17 cellular contexts compared by ENCODE assay signal in the genomic region with DNA sequence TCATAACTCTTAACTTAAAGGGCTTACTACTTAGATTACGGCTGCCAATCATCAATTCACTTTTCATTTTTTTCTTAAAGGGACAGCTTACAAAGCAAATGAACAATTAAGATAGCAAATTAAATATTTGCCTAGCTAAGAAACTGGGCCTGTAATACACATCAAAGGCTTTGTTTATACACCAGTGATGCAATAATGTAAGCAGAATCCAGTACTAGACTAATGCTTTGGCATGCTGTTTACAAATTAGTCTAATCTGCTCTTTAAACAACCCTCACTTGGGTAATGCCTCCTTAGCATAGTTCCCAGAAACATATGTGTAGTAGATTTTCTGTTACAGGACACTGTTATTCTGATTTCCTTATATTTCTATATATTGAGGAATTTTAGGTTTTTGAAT.
"Had no signal": no experiment of that assay in that cellular context is flagged by ENCODE, and none has a peak within 500 bp of the region (broad histone marks: within the 10 kb centered on the region; RNA-seq: fewer than 3 reads in every experiment).

No MANE protein-coding gene starts in this region.

- ATAC-seq: activated CD8-positive, alpha-beta T cell treated with anti-CD3 and anti-CD28 coated beads for 36 hours; left lobe of liver; psoas muscle had no signal

- H3K9me3 ChIP-seq: sigmoid colon had no signal

- H3K4me3 Mint-ChIP-seq: activated CD8-positive, alpha-beta T cell treated with anti-CD3 and anti-CD28 coated beads for 36 hours; activated naive CD8-positive, alpha-beta T cell treated with anti-CD3 and anti-CD28 coated beads, Interleukin-2, amount 10 ng/mL, durations not matched to agents 7 days and 5 days; nephron progenitor cell; type B pancreatic cell had no signal

- H3K36me3 Mint-ChIP-seq: activated naive CD8-positive, alpha-beta T cell treated with anti-CD3 and anti-CD28 coated beads, Interleukin-2, amount 10 ng/mL, durations not matched to agents 7 days and 5 days had no signal

- H3K27me3 Mint-ChIP-seq: activated naive CD8-positive, alpha-beta T cell treated with anti-CD3 and anti-CD28 coated beads, Interleukin-2, amount 10 ng/mL, durations not matched to agents 7 days and 5 days; type B pancreatic cell had no signal

- H3K27me3 ChIP-seq: sigmoid colon had no signal

- H3K27ac Mint-ChIP-seq: activated CD8-positive, alpha-beta T cell treated with anti-CD3 and anti-CD28 coated beads for 36 hours; activated naive CD8-positive, alpha-beta T cell treated with anti-CD3 and anti-CD28 coated beads, Interleukin-2, amount 10 ng/mL, durations not matched to agents 7 days and 5 days; type B pancreatic cell had no signal

- H3K4me3 ChIP-seq: psoas muscle, sigmoid colon had no signal

- H3K36me3 ChIP-seq: sigmoid colon had no signal

- H3K4me1 ChIP-seq: psoas muscle had no signal

- DNase-seq: activated CD4-positive, alpha-beta T cell treated with anti-CD3 and anti-CD28 coated beads for 4 hours; activated CD8-positive, alpha-beta memory T cell treated with anti-CD3 and anti-CD28 coated beads, Interleukin-2, amount 50 U/mL, for 48 hours; activated CD8-positive, alpha-beta T cell treated with anti-CD3 and anti-CD28 coated beads for 36 hours; activated naive CD8-positive, alpha-beta T cell treated with anti-CD3 and anti-CD28 coated beads, Interleukin-2, amount 10 ng/mL, durations not matched to agents 7 days and 5 days; central memory CD4-positive, alpha-beta T cell; cortex of kidney; effector CD8-positive, alpha-beta T cell; islet precursor cell; mesendoderm; nephron progenitor cell; psoas muscle; sigmoid colon; stimulated activated CD4-positive, alpha-beta T cell treated with anti-CD3 and anti-CD28 coated beads, Interleukin-2, amount 100 ng/mL, for 48 hours; stimulated activated naive CD4-positive, alpha-beta T cell treated with Interleukin-2 at 50 U/mL for 16 hours had no signal

- H3K27ac ChIP-seq: epithelial cell of prostate, psoas muscle, sigmoid colon had no signal

- H3K4me1 Mint-ChIP-seq: activated naive CD8-positive, alpha-beta T cell treated with anti-CD3 and anti-CD28 coated beads, Interleukin-2, amount 10 ng/mL, durations not matched to agents 7 days and 5 days had no signal

- H3K9me3 Mint-ChIP-seq: activated naive CD8-positive, alpha-beta T cell treated with anti-CD3 and anti-CD28 coated beads, Interleukin-2, amount 10 ng/mL, durations not matched to agents 7 days and 5 days had no signal
